Comparison of ENCODE assay signal across 8 cellular contexts in the genomic region with DNA sequence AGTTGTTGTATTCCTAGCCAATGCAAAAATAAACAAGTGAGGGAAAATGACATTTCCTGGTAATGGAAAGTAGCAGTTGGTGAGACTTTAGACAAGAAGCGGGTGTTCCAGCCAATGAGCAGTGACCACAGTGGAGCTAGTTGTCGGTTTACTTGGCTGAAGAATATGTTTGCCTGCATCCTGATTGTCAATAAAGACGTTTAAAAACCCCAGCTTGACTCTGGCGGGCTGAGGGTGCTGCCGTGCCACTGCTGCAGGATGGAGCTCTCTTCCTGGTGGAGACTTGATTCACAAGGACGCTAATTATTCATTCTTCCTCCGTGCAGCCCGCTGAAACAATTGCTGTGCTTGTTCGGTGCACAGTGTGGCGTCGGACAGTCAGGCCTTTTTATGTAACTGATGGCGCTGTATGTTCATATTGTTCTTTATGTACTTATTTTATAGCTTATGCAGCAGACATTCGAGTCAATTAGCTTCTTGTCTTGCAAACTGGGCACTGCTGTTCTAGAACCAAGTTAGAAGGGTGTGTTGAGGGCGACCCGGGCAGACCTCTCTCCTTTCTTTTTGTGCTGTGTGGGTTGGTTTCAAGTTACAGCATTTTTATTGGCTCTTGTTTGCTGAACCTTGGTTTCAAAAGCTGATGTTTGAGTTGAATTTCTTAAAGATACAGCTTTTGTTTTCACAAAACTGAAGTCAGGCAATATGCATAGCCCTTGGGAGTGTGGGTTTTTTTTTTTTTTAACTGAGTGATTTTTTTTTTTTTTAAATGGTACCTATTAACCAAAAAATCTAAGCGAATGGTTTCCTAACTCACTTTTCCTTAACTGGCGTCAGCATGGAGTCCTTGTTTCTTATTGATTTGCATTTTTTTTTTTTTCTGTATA.
A peak's percentile ranks its signal among the peaks of the same experiment; 100 is the strongest.
DNase-seq lines count a peak whose midpoint lies in the region; ATAC-seq and TF ChIP-seq lines count a peak whose summit lies in the region.

No MANE protein-coding gene starts in this region.

- H3K36me3 ChIP-seq in adrenal gland (replicated peaks in 1 of 2), result no peaks in the 10 kb centered on the region

- 5 to 8% (median 6%) methylated on average over 17 of the region's 17 CpGs for WGBS in adrenal gland, 4 donors

- H3K4me3 ChIP-seq in AG10803 (ENCODE audit: low read length) (peak overlapping the region; percentile 58), adrenal gland (peak overlapping the region in 2 of 4 donors; percentile 42 to 52)

- TF ChIP-seq CTCF in AG10803 (conservative IDR thresholded peaks at IDR 0.05; ENCODE audit: low read length) (no peak), adrenal gland (IDR thresholded peaks at IDR 0.05) (no peak)

- peaks cover 19 to 42% of the 10 kb centered on the region in 2 donors for H3K4me1 ChIP-seq in adrenal gland (replicated peaks in 1 of 2)

- ATAC-seq in left ventricle myocardium superior (peak; percentile 85), HG02884 (IDR thresholded peaks at IDR 0.05; ENCODE audit: unreplicated experiment) (no peak)

- DNase-seq in AG10803 (ENCODE audit: low read depth) (peak; percentile 68), GM19240 (ENCODE audit: insufficient read length, low spot score) (peak; percentile 31), NCI-H1105 treated with DMSO at 0.1 percent for 48 hours (lab: John Stamatoyannopoulos, UW) (peak; percentile 98), adrenal gland (peak; percentile 33 to 76 (median 55)), left ventricle myocardium superior (no peak), posterior cingulate gyrus (peak in 7 of 10 donors; percentile 18 to 86 (median 44))
- DNase-seq in stimulated activated CD4-positive, alpha-beta T cell treated with anti-CD3 and anti-CD28 coated beads, Interleukin-2, amount 100 ng/mL, for 48 hours, result no peak

- intact Hi-C loops in adrenal gland (cut with DNase I) (loop anchor here in 1 of 2 donors (10.0 kb wide), 1 partner anchor 57 kb away; no protein-coding TSS in a partner anchor), left ventricle myocardium superior (cut with micrococcal nuclease) (no loop called here), posterior cingulate gyrus (cut with DNase I) (loop anchor here (10.0 kb wide), 1 partner anchor 153 kb away; a partner anchor contains a TSS)

- no peaks in the 10 kb centered on the region for H3K27me3 ChIP-seq in adrenal gland

- peak overlapping the region; percentile 19 to 82 (median 68) for H3K27ac ChIP-seq in adrenal gland

- peak in 1 of 2 donors; percentile 69 for TF ChIP-seq POLR2A in adrenal gland (IDR thresholded peaks at IDR 0.05)

- H3K9me3 ChIP-seq in adrenal gland (replicated peaks in 1 of 3), result no peaks in the 10 kb centered on the region

Comparison
In these comparisons a context has a peak if more than half of its experiments do, and no peak if none do; other contexts are left out.
1. DNase-seq: peak in AG10803 (single experiment), GM19240 (single experiment), NCI-H1105 treated with DMSO at 0.1 percent for 48 hours (single experiment), adrenal gland (7 of 7) and posterior cingulate gyrus (7 of 10); none in left ventricle myocardium superior (single experiment) and stimulated activated CD4-positive, alpha-beta T cell treated with anti-CD3 and anti-CD28 coated beads, Interleukin-2, amount 100 ng/mL, for 48 hours (0 of 2).